ENCODE assay signal across 13 cellular contexts in genomic region chr14:24269910-24270536, GRCh38. TPM values are rescaled to one million over a fixed set of nuclear protein-coding genes. Genes with fewer than 3 reads are reported as not detected.
DNase-seq lines count a peak whose midpoint lies in the region; ATAC-seq and TF ChIP-seq lines count a peak whose summit lies in the region.
"Had no signal": no experiment of that assay in that cellular context is flagged by ENCODE, and none has a peak within 500 bp of the region (broad histone marks: within the 10 kb centered on the region; RNA-seq: fewer than 3 reads in every experiment).

No MANE protein-coding gene starts in this region.

- CTCF ChIA-PET in activated CD4-positive, alpha-beta T cell treated with anti-CD3 and anti-CD28 coated beads for 36 hours (lab: Charles Lee), result interaction anchor here (0.7 to 6.5 kb wide), 11 partner anchors 13 to 143 kb away, joined by 3 to 36 read pairs (median 7); partner anchors contain the start of genes CIDEB, MDP1, TINF2 and TM9SF1
- CTCF ChIA-PET in OCI-LY7 (lab: Charles Lee; ENCODE audit: unreplicated experiment), result interaction anchor here (1.3 kb wide), 1 partner anchor 28 kb away, joined by 5 read pairs; the partner anchor contains the start of gene TINF2

- no peaks in the 10 kb centered on the region for H3K79me2 ChIP-seq in OCI-LY7 (ENCODE audit: insufficient read depth, low read depth, low read length)

- BruUV-seq in OCI-LY7 (replicated peaks; lab: Mats Ljungman, UMichigan), result no TSS peak

- intact Hi-C loops in activated CD4-positive, alpha-beta T cell treated with anti-CD3 and anti-CD28 coated beads for 36 hours (cut with DNase I, micrococcal nuclease), result loop anchor here (5.0 to 10.0 kb wide), 4 partner anchors 38 to 715 kb away; partner anchors contain the start of genes CARMIL3 (in 1 of the 2), GMPR2 (in 1 of the 2), NEDD8 (in 1 of the 2) and THTPA (in 1 of the 2)
- intact Hi-C loops in OCI-LY7 (cut with micrococcal nuclease; ENCODE audit: unreplicated experiment), result loop anchor here (2.0 kb wide), 1 partner anchor 29 kb away; the partner anchor contains the start of genes DHRS1 and NOP9

- H3K27ac Mint-ChIP-seq in activated CD4-positive, alpha-beta T cell treated with anti-CD3 and anti-CD28 coated beads for 36 hours, result no peak overlapping the region
- peak overlapping the region in 1 of 2 donors; percentile 94 for H3K27ac Mint-ChIP-seq in effector memory CD8-positive, alpha-beta T cell

- H3K4me3 ChIP-seq in OCI-LY7 (ENCODE audit: low read depth, low read length, poor library complexity, severe bottlenecking) (peak overlapping the region; percentile 84), neutrophil (ENCODE audit: low read depth in 1 of 2, low read length in 1 of 2) (no peak overlapping the region)

- no peak overlapping the region for H2AFZ ChIP-seq in OCI-LY7 (ENCODE audit: low read length)

- no peaks in the 10 kb centered on the region for H3K9me2 ChIP-seq in OCI-LY7 (ENCODE audit: insufficient read depth, low read length)

- H3K27me3 Mint-ChIP-seq in activated CD4-positive, alpha-beta T cell treated with anti-CD3 and anti-CD28 coated beads for 36 hours, result no peaks in the 10 kb centered on the region
- H3K27me3 Mint-ChIP-seq in effector memory CD8-positive, alpha-beta T cell, result no peaks in the 10 kb centered on the region

- H3K27ac ChIP-seq in OCI-LY7 (ENCODE audit: low read depth, low read length, poor library complexity, severe bottlenecking), result no peak overlapping the region
- H3K27ac ChIP-seq in neutrophil, result peak overlapping the region; percentile 95
- H3K27ac ChIP-seq: PC-9 had no signal

- no peaks in the 10 kb centered on the region for H3K9me3 ChIP-seq in OCI-LY7 (ENCODE audit: low read length)
- H3K9me3 ChIP-seq in neutrophil, result no peaks in the 10 kb centered on the region
- H3K9me3 ChIP-seq: MG63, thyroid gland had no signal

- no peaks in the 10 kb centered on the region for H3K9me3 Mint-ChIP-seq in activated CD4-positive, alpha-beta T cell treated with anti-CD3 and anti-CD28 coated beads for 36 hours (ENCODE audit: low read depth)
- no peaks in the 10 kb centered on the region for H3K9me3 Mint-ChIP-seq in effector memory CD8-positive, alpha-beta T cell

- H3K4me3 Mint-ChIP-seq in activated CD4-positive, alpha-beta T cell treated with anti-CD3 and anti-CD28 coated beads for 36 hours, result peak overlapping the region; percentile 83
- peak overlapping the region; percentile 83 to 93 for H3K4me3 Mint-ChIP-seq in effector memory CD8-positive, alpha-beta T cell

- H3K4me2 ChIP-seq in OCI-LY7 (ENCODE audit: low read length), result peak overlapping the region; percentile 82

- H3K27me3 ChIP-seq in neutrophil, result no peaks in the 10 kb centered on the region
- H3K27me3 ChIP-seq: MG63, thyroid gland had no signal

- ATAC-seq in activated CD4-positive, alpha-beta T cell treated with anti-CD3 and anti-CD28 coated beads for 36 hours, result no peak
- ATAC-seq in effector memory CD8-positive, alpha-beta T cell (replicated peaks), result no peak
- no peak for ATAC-seq in HG02623 (IDR thresholded peaks at IDR 0.05; ENCODE audit: unreplicated experiment)

- H4K20me1 ChIP-seq in OCI-LY7 (ENCODE audit: insufficient read depth, low read length), result no peaks in the 10 kb centered on the region

- TF ChIP-seq CTCF in OCI-LY7 (conservative IDR thresholded peaks at IDR 0.05; ENCODE audit: low read length), result no peak
- no peak for TF ChIP-seq CTCF in neutrophil (IDR thresholded peaks at IDR 0.05)

- no peaks in the 10 kb centered on the region for H3K36me3 ChIP-seq in OCI-LY7 (ENCODE audit: insufficient read depth, low read length)
- peaks cover 45% of the 10 kb centered on the region for H3K36me3 ChIP-seq in neutrophil
- H3K36me3 ChIP-seq: MG63 had no signal

- no peak for DNase-seq in activated CD4-positive, alpha-beta T cell treated with anti-CD3 and anti-CD28 coated beads for 36 hours
- DNase-seq in activated CD4-positive, alpha-beta T cell treated with anti-CD3 and anti-CD28 coated beads, Interleukin-2, amount 50 U/mL, for 4 hours, result no peak
- DNase-seq in OCI-LY7 (ENCODE audit: low spot score), result no peak
- DNase-seq in effector memory CD8-positive, alpha-beta T cell, result no peak
- DNase-seq in pons (ENCODE audit: low spot score), result no peak
- no peak for DNase-seq in activated CD4-positive, CD25-positive, alpha-beta regulatory T cell treated with anti-CD3 and anti-CD28 coated beads, Interleukin-2, amount 50 U/mL, for 72 hours
- DNase-seq: effector memory CD4-positive, alpha-beta T cell; left colon; MG63; PC-9; thyroid gland had no signal

- POLR2A ChIA-PET in activated CD4-positive, alpha-beta T cell treated with anti-CD3 and anti-CD28 coated beads for 36 hours (lab: Charles Lee), result interaction anchor here (1.1 to 2.0 kb wide), 4 partner anchors 9 to 28 kb away, joined by 4 to 6 read pairs (median 5); partner anchors contain the start of gene TINF2
- POLR2A ChIA-PET in OCI-LY7 (lab: Charles Lee), result interaction anchor here (0.6 to 3.2 kb wide), 8 partner anchors 13 to 134 kb away, joined by 3 to 21 read pairs (median 4); partner anchors contain the start of genes GMPR2, MDP1, NEDD8 and TINF2

- H3K36me3 Mint-ChIP-seq in activated CD4-positive, alpha-beta T cell treated with anti-CD3 and anti-CD28 coated beads for 36 hours (ENCODE audit: low read depth), result peaks cover 26% of the 10 kb centered on the region
- peaks cover 34% of the 10 kb centered on the region for H3K36me3 Mint-ChIP-seq in effector memory CD8-positive, alpha-beta T cell (ENCODE audit: insufficient read depth)

- H3K4me1 ChIP-seq in OCI-LY7 (ENCODE audit: insufficient read depth, low read length, poor library complexity, severe bottlenecking) (peaks cover 36% of the 10 kb centered on the region), neutrophil (ENCODE audit: control insufficient read depth in 1 of 2, insufficient read depth in 1 of 2, low read depth in 1 of 2, low read length in 1 of 2) (peaks cover 40 to 41% of the 10 kb centered on the region in 2 experiments)

- H3K4me1 Mint-ChIP-seq in activated CD4-positive, alpha-beta T cell treated with anti-CD3 and anti-CD28 coated beads for 36 hours, result peaks cover 39% of the 10 kb centered on the region
- peaks cover 24 to 34% of the 10 kb centered on the region in 2 donors for H3K4me1 Mint-ChIP-seq in effector memory CD8-positive, alpha-beta T cell (ENCODE audit: low read depth in 2 of 2)

RNA-seq across cellular contexts. Expression of gene RABGGTA, which starts 1.4 kb away (rescaled TPM):
- 10 to 100 TPM; 52.1 to 56.0 TPM for total RNA-seq in activated CD4-positive, alpha-beta T cell treated with anti-CD3 and anti-CD28 coated beads for 36 hours
- total RNA-seq in OCI-LY7 (2014; rRNA removed; shearing (Covaris generic)), result 16.7 and 24.3 TPM in 2 replicates
- 27.3 and 29.7 TPM in 2 replicates for total RNA-seq in OCI-LY7 (2022)

RNA-seq across cellular contexts. Expression of gene TGM1, which starts 7.0 kb away (rescaled TPM):
- total RNA-seq in activated CD4-positive, alpha-beta T cell treated with anti-CD3 and anti-CD28 coated beads for 36 hours, result 1 to 10 TPM; 4.8 to 7.4 TPM
- 3.0 and 5.2 TPM in 2 replicates for total RNA-seq in OCI-LY7 (2014; rRNA removed; shearing (Covaris generic))
- total RNA-seq in OCI-LY7 (2022), result 5.4 and 7.0 TPM in 2 replicates

RNA-seq across cellular contexts. Expression of gene TINF2, which starts 27.6 kb away (rescaled TPM):
- 100 to 1,000 TPM in 1 of 2 experiments, 10 to 100 TPM in 1; 87.4 to 108 TPM for total RNA-seq in activated CD4-positive, alpha-beta T cell treated with anti-CD3 and anti-CD28 coated beads for 36 hours
- total RNA-seq in OCI-LY7 (2014; rRNA removed; shearing (Covaris generic)), result 63.9 and 70.1 TPM in 2 replicates
- 76.1 and 77.5 TPM in 2 replicates for total RNA-seq in OCI-LY7 (2022)

RNA-seq across cellular contexts. Expression of gene DHRS1, which starts 29.6 kb away (rescaled TPM):
- total RNA-seq in activated CD4-positive, alpha-beta T cell treated with anti-CD3 and anti-CD28 coated beads for 36 hours, result 10 to 100 TPM; 11.7 to 14.6 TPM
- 21.0 and 27.4 TPM in 2 replicates for total RNA-seq in OCI-LY7 (2014; rRNA removed; shearing (Covaris generic))
- 34.9 and 35.6 TPM in 2 replicates for total RNA-seq in OCI-LY7 (2022)

RNA-seq across cellular contexts. Expression of gene NOP9, which starts 29.6 kb away (rescaled TPM):
- 10 to 100 TPM; 24.4 to 32.5 TPM for total RNA-seq in activated CD4-positive, alpha-beta T cell treated with anti-CD3 and anti-CD28 coated beads for 36 hours
- total RNA-seq in OCI-LY7 (2014; rRNA removed; shearing (Covaris generic)), result 30.6 and 33.2 TPM in 2 replicates
- 44.0 and 52.6 TPM in 2 replicates for total RNA-seq in OCI-LY7 (2022)
